In genomic region chr14:52740751-52741150, GRCh38 we compare ENCODE assay signal across 1 cellular context.
TF ChIP-seq lines count a peak whose summit lies in the region.

No MANE protein-coding gene starts in this region.

TF ChIP-seq in HEK293, 187 proteins besides CTCF, POLR2A, EP300 and RAD21:
- TF ChIP-seq ZNF18 (tag by site-specific recombination; IDR thresholded peaks at IDR 0.05) (no peak), KLF8 (tag by site-specific recombination; IDR thresholded peaks at IDR 0.05) (no peak), GLIS1 (tag by site-specific recombination; IDR thresholded peaks at IDR 0.05) (no peak), ZNF112 (tag by site-specific recombination; IDR thresholded peaks at IDR 0.05) (no peak), FEZF1 (tag by site-specific recombination; IDR thresholded peaks at IDR 0.05) (no peak), ZFP37 (tag by site-specific recombination; IDR thresholded peaks at IDR 0.05) (no peak), ZNF148 (tag by site-specific recombination; IDR thresholded peaks at IDR 0.05; ENCODE audit: borderline replicate concordance) (no peak), ZBTB17 (tag by site-specific recombination; IDR thresholded peaks at IDR 0.05) (0 out of 2 replicates have a peak, but pooled peaks have one; percentile 15), SETDB1 (IDR thresholded peaks at IDR 0.05; ENCODE audit: insufficient read length, low read length) (no peak)
